In genomic region chr3:4656059-4656458, GRCh38 we compare ENCODE assay signal across 9 cellular contexts.
A peak's percentile ranks its signal among the peaks of the same experiment; 100 is the strongest.
DNase-seq lines count a peak whose midpoint lies in the region; ATAC-seq and TF ChIP-seq lines count a peak whose summit lies in the region.
"Had no signal": no experiment of that assay in that cellular context is flagged by ENCODE, and none has a peak within 500 bp of the region (broad histone marks: within the 10 kb centered on the region; RNA-seq: fewer than 3 reads in every experiment).

No MANE protein-coding gene starts in this region.

- H3K9me3 ChIP-seq in suprapubic skin, result no peaks in the 10 kb centered on the region

- ATAC-seq in GM21786 (IDR thresholded peaks at IDR 0.05; ENCODE audit: unreplicated experiment), result no peak

- POLR2A ChIA-PET in MCF 10A (lab: Yijun Ruan, JAX), result no interaction called here

- BruUV-seq in MCF 10A (replicated peaks; lab: Mats Ljungman, UMichigan), result no TSS peak

- TF ChIP-seq EP300 in suprapubic skin (IDR thresholded peaks at IDR 0.05), result no peak

- peaks cover 10% of the 10 kb centered on the region for H3K36me3 ChIP-seq in suprapubic skin

- H3K4me1 Mint-ChIP-seq in MCF 10A (ENCODE audit: insufficient read depth, unreplicated experiment), result peaks cover 11% of the 10 kb centered on the region

- no peak for TF ChIP-seq POLR2A in suprapubic skin (IDR thresholded peaks at IDR 0.05)

- peak; percentile 82 for TF ChIP-seq CTCF in MCF 10A (IDR thresholded peaks at IDR 0.05; ENCODE audit: unreplicated experiment)
- peak; percentile 65 to 74 for TF ChIP-seq CTCF in suprapubic skin (IDR thresholded peaks at IDR 0.05)

- H3K4me1 ChIP-seq in suprapubic skin, result no peaks in the 10 kb centered on the region

- no peaks in the 10 kb centered on the region for H3K36me3 Mint-ChIP-seq in MCF 10A (ENCODE audit: insufficient read depth, unreplicated experiment)

- H3K27me3 ChIP-seq in suprapubic skin, result no peaks in the 10 kb centered on the region

- H3K27me3 Mint-ChIP-seq in MCF 10A (ENCODE audit: insufficient read depth, unreplicated experiment), result no peaks in the 10 kb centered on the region
- H3K27me3 Mint-ChIP-seq: stimulated activated naive CD8-positive, alpha-beta T cell treated with anti-CD3 and anti-CD28 coated beads, Interleukin-15, Interleukin-2, amounts not matched to agents 100 ng/mL and 50 ng/mL, for 24 hours had no signal

- peak; percentile 22 for DNase-seq in NCI-H2196 (lab: John Stamatoyannopoulos, UW; ENCODE audit: unreplicated experiment)
- DNase-seq in NCI-H2196 treated with DMSO at 0.1 percent for 48 hours (lab: John Stamatoyannopoulos, UW; ENCODE audit: unreplicated experiment), result no peak
- DNase-seq in NCI-H226, result peak; percentile 55
- DNase-seq in MCF 10A (ENCODE audit: unreplicated experiment), result peak; percentile 71
- peak; percentile 78 for DNase-seq in inferior parietal cortex (ENCODE audit: extremely low spot score)
- DNase-seq in suprapubic skin (ENCODE audit: low spot score in 2 of 2), result no peak
- no peak for DNase-seq in cerebellar nuclear complex (lab: John Stamatoyannopoulos, UW)

- CTCF ChIA-PET in MCF 10A (lab: Yijun Ruan, JAX), result interaction anchor here (0.5 to 3.5 kb wide), 23 partner anchors 9 to 606 kb away, joined by 3 to 20 read pairs (median 4); partner anchors contain the start of gene BHLHE40

- intact Hi-C loops in MCF 10A (cut with micrococcal nuclease), result loop anchor here (1.0 to 2.0 kb wide), 4 partner anchors 55 to 401 kb away; no protein-coding TSS in a partner anchor

- no peak overlapping the region for H3K4me3 Mint-ChIP-seq in MCF 10A (ENCODE audit: unreplicated experiment)
- H3K4me3 Mint-ChIP-seq: stimulated activated naive CD8-positive, alpha-beta T cell treated with anti-CD3 and anti-CD28 coated beads, Interleukin-15, Interleukin-2, amounts not matched to agents 100 ng/mL and 50 ng/mL, for 24 hours had no signal

- no peak overlapping the region for H3K4me3 ChIP-seq in suprapubic skin

- H3K9me3 Mint-ChIP-seq in MCF 10A (ENCODE audit: unreplicated experiment), result no peaks in the 10 kb centered on the region
- H3K9me3 Mint-ChIP-seq: stimulated activated naive CD8-positive, alpha-beta T cell treated with anti-CD3 and anti-CD28 coated beads, Interleukin-15, Interleukin-2, amounts not matched to agents 100 ng/mL and 50 ng/mL, for 24 hours had no signal

- no peak overlapping the region for H3K27ac Mint-ChIP-seq in MCF 10A (ENCODE audit: low read depth, unreplicated experiment)
- H3K27ac Mint-ChIP-seq: stimulated activated naive CD8-positive, alpha-beta T cell treated with anti-CD3 and anti-CD28 coated beads, Interleukin-15, Interleukin-2, amounts not matched to agents 100 ng/mL and 50 ng/mL, for 24 hours had no signal

- no peak overlapping the region for H3K27ac ChIP-seq in suprapubic skin

- 32% methylated on average over 6 of the region's 6 CpGs for WGBS in suprapubic skin

Comparison
In these comparisons a context has a peak if more than half of its experiments do, and no peak if none do; other contexts are left out.
1. DNase-seq: peak in NCI-H2196 (single experiment), NCI-H226 (single experiment), MCF 10A (single experiment) and inferior parietal cortex (single experiment); none in NCI-H2196 treated with DMSO at 0.1 percent for 48 hours (single experiment), suprapubic skin (0 of 2) and cerebellar nuclear complex (0 of 2).